9 cellular contexts compared by ENCODE assay signal in the genomic region with DNA sequence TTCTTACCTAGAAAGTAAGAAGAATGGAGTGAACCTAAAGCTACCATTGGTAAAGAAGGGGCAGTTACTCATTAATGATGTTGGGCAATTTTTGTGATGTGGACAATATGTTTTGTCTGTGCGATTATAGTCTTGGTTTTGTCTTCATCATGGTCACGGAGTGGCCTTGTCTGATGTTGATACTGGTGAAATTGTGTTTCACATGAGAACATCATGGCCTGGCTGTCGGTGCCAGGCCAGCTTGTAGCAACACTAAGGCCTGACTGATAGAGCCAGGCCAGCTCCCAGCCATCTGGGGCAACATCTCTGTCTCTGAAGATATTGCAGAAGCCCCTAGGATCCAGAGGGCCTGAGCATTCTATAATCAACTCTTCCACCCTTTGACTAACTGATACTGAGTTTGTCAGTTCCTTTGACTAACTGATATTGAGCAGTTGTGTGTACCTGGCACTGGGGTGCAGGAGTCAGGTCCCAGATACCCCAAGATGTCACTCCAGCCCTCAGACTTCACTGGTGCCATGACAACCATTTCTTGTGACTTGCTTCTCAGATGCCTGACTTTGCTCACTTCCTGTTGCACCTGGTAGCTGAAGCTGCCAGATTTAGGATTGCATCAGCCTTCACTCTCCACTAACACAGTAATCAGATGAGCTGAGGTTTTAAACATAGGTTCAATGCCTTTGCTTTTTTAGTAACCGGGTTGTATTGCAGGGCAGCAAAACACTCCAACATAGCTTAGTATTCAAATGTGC.
A peak's percentile ranks its signal among the peaks of the same experiment; 100 is the strongest.
DNase-seq lines count a peak whose midpoint lies in the region; ATAC-seq and TF ChIP-seq lines count a peak whose summit lies in the region.
"Had no signal": no experiment of that assay in that cellular context is flagged by ENCODE, and none has a peak within 500 bp of the region (broad histone marks: within the 10 kb centered on the region; RNA-seq: fewer than 3 reads in every experiment).

No MANE protein-coding gene starts in this region.

- peaks cover 6% of the 10 kb centered on the region for H3K9me3 Mint-ChIP-seq in activated naive CD4-positive, alpha-beta T cell treated with anti-CD3 and anti-CD28 coated beads for 36 hours
- peaks cover 5% of the 10 kb centered on the region for H3K9me3 Mint-ChIP-seq in neural crest cell

- intact Hi-C loops in activated naive CD4-positive, alpha-beta T cell treated with anti-CD3 and anti-CD28 coated beads for 36 hours (cut with micrococcal nuclease) = loop anchor here (1.0 kb wide), 3 partner anchors 11 to 127 kb away; a partner anchor contains a TSS
- intact Hi-C loops in heart right ventricle (cut with DNase I) = no loop called here

- ATAC-seq in HG02970 (IDR thresholded peaks at IDR 0.05; ENCODE audit: low FRiP score, unreplicated experiment) (peak; percentile 69), T-helper 17 cell (peak; percentile 75), heart right ventricle (no peak)

- H3K9me3 ChIP-seq in T-helper 17 cell (ENCODE audit: control insufficient read depth, low read length, poor library complexity, severe bottlenecking) (no peaks in the 10 kb centered on the region), heart right ventricle (peaks cover 0 to 19% (median 11%) of the 10 kb centered on the region in 11 donors)
- H3K9me3 ChIP-seq: neutrophil had no signal

- H3K36me3 Mint-ChIP-seq in activated naive CD4-positive, alpha-beta T cell treated with anti-CD3 and anti-CD28 coated beads for 36 hours (ENCODE audit: low read depth) = peaks cover 79% of the 10 kb centered on the region
- peaks cover 13% of the 10 kb centered on the region for H3K36me3 Mint-ChIP-seq in T-helper 17 cell (ENCODE audit: low read depth)
- peaks cover 30% of the 10 kb centered on the region for H3K36me3 Mint-ChIP-seq in neural crest cell (ENCODE audit: low read depth)

- peaks cover 0 to 8% (median 0%) of the 10 kb centered on the region in 9 donors for H3K4me1 ChIP-seq in heart right ventricle

- H3K27me3 Mint-ChIP-seq in activated naive CD4-positive, alpha-beta T cell treated with anti-CD3 and anti-CD28 coated beads for 36 hours (ENCODE audit: low read depth) = no peaks in the 10 kb centered on the region
- H3K27me3 Mint-ChIP-seq in T-helper 17 cell (no peaks in the 10 kb centered on the region), neural crest cell (ENCODE audit: low read depth) (no peaks in the 10 kb centered on the region)

- WGBS in heart right ventricle, 2 donors = 85 to 93% methylated on average over 4 of the region's 4 CpGs

- H3K27ac Mint-ChIP-seq in activated naive CD4-positive, alpha-beta T cell treated with anti-CD3 and anti-CD28 coated beads for 36 hours = peak overlapping the region; percentile 98
- H3K27ac Mint-ChIP-seq in T-helper 17 cell = peak overlapping the region; percentile 86
- H3K27ac Mint-ChIP-seq in neural crest cell (ENCODE audit: unreplicated experiment) = peak overlapping the region; percentile 65

- no peak overlapping the region for H3K27ac ChIP-seq in heart right ventricle
- H3K27ac ChIP-seq: neutrophil had no signal

- peaks cover 57% of the 10 kb centered on the region for H3K4me1 Mint-ChIP-seq in activated naive CD4-positive, alpha-beta T cell treated with anti-CD3 and anti-CD28 coated beads for 36 hours (ENCODE audit: low read depth)
- H3K4me1 Mint-ChIP-seq in T-helper 17 cell = peaks cover 13% of the 10 kb centered on the region
- peaks cover 5% of the 10 kb centered on the region for H3K4me1 Mint-ChIP-seq in neural crest cell

- H3K4me3 Mint-ChIP-seq in activated naive CD4-positive, alpha-beta T cell treated with anti-CD3 and anti-CD28 coated beads for 36 hours = no peak overlapping the region
- H3K4me3 Mint-ChIP-seq in T-helper 17 cell (no peak overlapping the region), neural crest cell (no peak overlapping the region)

- no peak for TF ChIP-seq CTCF in neural crest cell (conservative IDR thresholded peaks at IDR 0.05)
- no peak for TF ChIP-seq CTCF in heart right ventricle (IDR thresholded peaks at IDR 0.05)

- no peak overlapping the region for H3K4me3 ChIP-seq in heart right ventricle

- no peaks in the 10 kb centered on the region for H3K27me3 ChIP-seq in heart right ventricle
- H3K27me3 ChIP-seq: neutrophil had no signal

- H3K36me3 ChIP-seq in heart right ventricle = peaks cover 0 to 64% (median 8%) of the 10 kb centered on the region in 9 donors

- CTCF ChIA-PET in activated naive CD4-positive, alpha-beta T cell treated with anti-CD3 and anti-CD28 coated beads for 36 hours (lab: Charles Lee) = interaction anchor here (0.6 to 4.2 kb wide), 7 partner anchors 9 to 693 kb away, joined by 3 to 21 read pairs (median 3); no protein-coding TSS in a partner anchor

- DNase-seq in activated naive CD4-positive, alpha-beta T cell treated with anti-CD3 and anti-CD28 coated beads for 36 hours = peak; percentile 79
- DNase-seq in activated naive CD4-positive, alpha-beta T cell treated with anti-CD3 and anti-CD28 coated beads, Interleukin-2, amount 50 U/mL, for 16 hours = no peak
- DNase-seq in T-helper 17 cell (no peak), neural crest cell (ENCODE audit: low read depth, low spot score) (no peak), NCI-H226 (no peak), NCI-H526 treated with DMSO at 0.1 percent for 48 hours (lab: John Stamatoyannopoulos, UW) (no peak), heart right ventricle (no peak)

Comparison
In these comparisons a context has a peak if more than half of its experiments do, and no peak if none do; other contexts are left out.
1. ATAC-seq: peak in HG02970 (single experiment) and T-helper 17 cell (single experiment); none in heart right ventricle (0 of 8).
2. Peak in every context shown above with its lines, with median percentiles within 50 percentile points of each other: H3K27ac Mint-ChIP-seq.